ENCODE assay signal across 22 cellular contexts in the genomic region with DNA sequence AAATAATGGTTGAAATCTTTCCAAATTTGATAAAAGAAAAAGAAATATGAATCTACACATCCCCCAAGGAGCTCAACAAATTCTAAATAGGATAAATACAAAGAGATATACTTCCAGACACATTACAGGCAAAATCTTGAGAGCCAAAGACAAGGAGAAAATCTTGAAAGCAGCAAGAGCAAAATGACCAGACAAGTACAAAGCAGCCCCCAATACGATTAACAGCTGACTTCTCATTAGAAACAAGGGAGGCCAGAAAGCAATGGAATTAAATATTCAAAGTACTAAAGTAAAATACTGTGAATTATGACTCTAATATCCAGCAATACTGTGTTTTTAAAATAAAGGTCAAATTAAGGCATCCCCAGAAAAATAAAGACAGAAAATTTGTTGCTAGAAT.
"Had no signal": no experiment of that assay in that cellular context is flagged by ENCODE, and none has a peak within 500 bp of the region (broad histone marks: within the 10 kb centered on the region; RNA-seq: fewer than 3 reads in every experiment).

No MANE protein-coding gene starts in this region.

- H3K27me3 ChIP-seq: body of pancreas, cardiac muscle cell, heart right ventricle, neural progenitor cell, sigmoid colon had no signal

- H3K27ac ChIP-seq: cardiac muscle cell, neural progenitor cell, sigmoid colon had no signal

- H3K36me3 ChIP-seq: cardiac muscle cell, sigmoid colon had no signal

- H3K9ac ChIP-seq: neural progenitor cell had no signal

- FAIRE-seq: endometrium, keratinocyte had no signal

- H3K9me3 ChIP-seq: body of pancreas had no signal

- DNase-seq: activated CD4-positive, alpha-beta T cell treated with anti-CD3 and anti-CD28 coated beads, Interleukin-2, amount 50 U/mL, for 48 hours; activated effector memory CD4-positive, alpha-beta T cell treated with Interleukin-2 at 50 U/mL for 16 hours; activated naive CD4-positive, alpha-beta T cell treated with anti-CD3 and anti-CD28 coated beads for 36 hours; activated naive CD8-positive, alpha-beta T cell treated with anti-CD3 and anti-CD28 coated beads, Interleukin-2, amount 10 ng/mL, durations not matched to agents 7 days and 5 days; activated T-cell treated with anti-CD3 and anti-CD28 coated beads, Interleukin-2, amount 50 U/mL, for 72 hours; body of pancreas; cortex of kidney; erythroblast; foreskin fibroblast; heart right ventricle; left colon; naive thymus-derived CD8-positive, alpha-beta T cell; sigmoid colon; stimulated activated CD4-positive, alpha-beta T cell treated with anti-CD3 and anti-CD28 coated beads, Interleukin-2, amount 100 ng/mL, for 48 hours; stimulated activated CD8-positive, alpha-beta memory T cell treated with anti-CD3 and anti-CD28 coated beads, Interleukin-4, amount 100 ng/mL, for 48 hours; stimulated activated naive B cell treated with anti-CD40 and anti-IgM and Interleukin-4, amounts not matched to agents 10 μg/mL and 1 μg/mL and 100 μg/mL, for 72 hours; trophoblast cell had no signal

- H3K4me3 ChIP-seq: body of pancreas, cardiac muscle cell, neural progenitor cell, sigmoid colon, smooth muscle cell had no signal

- H3K4me1 ChIP-seq: neural progenitor cell had no signal

- H3K4me2 ChIP-seq: neural progenitor cell, smooth muscle cell had no signal

- ATAC-seq: activated T-cell treated with anti-CD3 and anti-CD28 coated beads, Interleukin-2, amount 50 U/mL, for 72 hours; body of pancreas; heart right ventricle; left colon; naive thymus-derived CD8-positive, alpha-beta T cell; stimulated activated naive B cell treated with anti-CD40 and anti-IgM and Interleukin-4, amounts not matched to agents 10 μg/mL and 1 μg/mL and 100 μg/mL, for 72 hours had no signal

- H2AFZ ChIP-seq: neural progenitor cell had no signal
